9 cellular contexts compared by ENCODE assay signal in genomic region chr5:159097461-159098284, GRCh38. TPM values are rescaled to one million over a fixed set of nuclear protein-coding genes. Genes with fewer than 3 reads are reported as not detected.
DNase-seq lines count a peak whose midpoint lies in the region; ATAC-seq, FAIRE-seq and TF ChIP-seq lines count a peak whose summit lies in the region.
"Had no signal": no experiment of that assay in that cellular context is flagged by ENCODE, and none has a peak within 500 bp of the region (broad histone marks: within the 10 kb centered on the region; RNA-seq: fewer than 3 reads in every experiment).

No MANE protein-coding gene starts in this region.

- TF ChIP-seq CTCF in brain microvascular endothelial cell (IDR thresholded peaks at IDR 0.05; ENCODE audit: low read depth, low read length, missing control alignments): no peak

- no peak overlapping the region for H2BK5ac ChIP-seq in mesenchymal stem cell (ENCODE audit: low read depth, low read length, poor library complexity, severe bottlenecking)

- peak; percentile 46 for DNase-seq in brain microvascular endothelial cell
- DNase-seq in mesenchymal stem cell: peak; percentile 63
- DNase-seq in NCI-H2196 treated with DMSO at 0.1 percent for 48 hours (lab: John Stamatoyannopoulos, UW; ENCODE audit: unreplicated experiment): no peak
- DNase-seq in frontal cortex (ENCODE audit: low spot score in 2 of 2): no peak

- ATAC-seq in HG02571 (IDR thresholded peaks at IDR 0.05; ENCODE audit: unreplicated experiment): no peak
- ATAC-seq in HG02610 (IDR thresholded peaks at IDR 0.05; ENCODE audit: unreplicated experiment): no peak
- ATAC-seq: Panc1 had no signal

- peak overlapping the region; percentile 30 for H4K91ac ChIP-seq in mesenchymal stem cell (ENCODE audit: low read length)

- peak overlapping the region in 1 of 2 experiments; percentile 69 for H3K23ac ChIP-seq in mesenchymal stem cell (ENCODE audit: low read length in 2 of 2)

- peak overlapping the region; percentile 44 for H2BK15ac ChIP-seq in mesenchymal stem cell (ENCODE audit: low read depth, poor library complexity, severe bottlenecking)

- no peak overlapping the region for H2BK120ac ChIP-seq in mesenchymal stem cell (ENCODE audit: low read depth, low read length)

- H3K9ac ChIP-seq in ES-I3 (ENCODE audit: low read depth, low read length): peak overlapping the region; percentile 22; the same call in 1 of the 2 replicates
- no peak overlapping the region for H3K9ac ChIP-seq in HUES6 (ENCODE audit: low read length)
- peak overlapping the region; percentile 98 for H3K9ac ChIP-seq in mesenchymal stem cell (ENCODE audit: low read length)

- FAIRE-seq in frontal cortex (lab: Jason Lieb, UNC): no peak

- no peaks in the 10 kb centered on the region for H3K79me1 ChIP-seq in mesenchymal stem cell (replicated peaks; ENCODE audit: low read length, poor library complexity, severe bottlenecking)

- H3K18ac ChIP-seq in mesenchymal stem cell (ENCODE audit: low read depth in 1 of 2, low read length in 2 of 2): peak overlapping the region; percentile 49 to 81

- H3K9me3 ChIP-seq in ES-I3 (ENCODE audit: control insufficient read depth, insufficient read depth, low read length) (no peaks in the 10 kb centered on the region), HUES6 (ENCODE audit: control insufficient read depth, insufficient read depth, low read depth, low read length) (no peaks in the 10 kb centered on the region), mesenchymal stem cell (ENCODE audit: control insufficient read depth, low read length) (no peaks in the 10 kb centered on the region)

- no peak overlapping the region for H3K14ac ChIP-seq in mesenchymal stem cell (ENCODE audit: low read length in 2 of 2)

- H4K8ac ChIP-seq in mesenchymal stem cell (ENCODE audit: low read length): peak overlapping the region; percentile 4

- H3K27me3 ChIP-seq in HUES6 (ENCODE audit: control insufficient read depth, insufficient read depth, low read length): peaks cover 93% of the 10 kb centered on the region
- no peaks in the 10 kb centered on the region for H3K27me3 ChIP-seq in brain microvascular endothelial cell (replicated peaks)
- peaks cover 0 to 53% of the 10 kb centered on the region in 2 experiments for H3K27me3 ChIP-seq in mesenchymal stem cell (ENCODE audit: control insufficient read depth in 1 of 2, insufficient read depth in 1 of 2, low read length in 2 of 2)

- WGBS in mesenchymal stem cell: 9% methylated on average over 23 of the region's 35 CpGs

- H3K4me2 ChIP-seq in mesenchymal stem cell (ENCODE audit: low read length, poor library complexity, severe bottlenecking): peak overlapping the region; percentile 53

- in situ Hi-C loops in brain microvascular endothelial cell (cut with HindIII; ENCODE audit: low pct_ligation_motif_present, low sequenced_read_pairs): no loop called here

- H2BK12ac ChIP-seq in mesenchymal stem cell (ENCODE audit: low read length in 2 of 2): peak overlapping the region in 1 of 2 experiments; percentile 68

- H2AFZ ChIP-seq in mesenchymal stem cell (ENCODE audit: low read depth, low read length): no peak overlapping the region

- H3K36me3 ChIP-seq in ES-I3 (ENCODE audit: insufficient read depth, low read length): no peaks in the 10 kb centered on the region
- no peaks in the 10 kb centered on the region for H3K36me3 ChIP-seq in HUES6 (ENCODE audit: control insufficient read depth, insufficient read depth, low read length)
- no peaks in the 10 kb centered on the region for H3K36me3 ChIP-seq in brain microvascular endothelial cell (replicated peaks)
- H3K36me3 ChIP-seq in mesenchymal stem cell (ENCODE audit: control insufficient read depth in 1 of 2, insufficient read depth in 2 of 2, low read depth in 1 of 2, low read length in 2 of 2): peaks cover 0 to 7% of the 10 kb centered on the region in 2 experiments

- H3K4me3 ChIP-seq in HUES6 (ENCODE audit: low read depth, low read length) (peak overlapping the region; percentile 22; the same call in 1 of the 2 replicates), brain microvascular endothelial cell (ENCODE audit: low read depth, low read length) (peak overlapping the region; percentile 68), mesenchymal stem cell (ENCODE audit: insufficient read depth in 1 of 2, low read depth in 1 of 2, low read length in 2 of 2) (peak overlapping the region in 1 of 2 experiments; percentile 98)

- peak overlapping the region in 1 of 2 experiments; percentile 17 for H3K4ac ChIP-seq in mesenchymal stem cell (ENCODE audit: low read depth in 1 of 2, low read length in 2 of 2)

- H3K27ac ChIP-seq in HUES6 (ENCODE audit: low read depth, low read length) (no peak overlapping the region), brain microvascular endothelial cell (peak overlapping the region; percentile 86), mesenchymal stem cell (ENCODE audit: low read length, poor library complexity, severe bottlenecking) (no peak overlapping the region)

- H3K4me1 ChIP-seq in ES-I3 (ENCODE audit: insufficient read depth, low read length): peaks cover 18% of the 10 kb centered on the region
- H3K4me1 ChIP-seq in HUES6 (ENCODE audit: control insufficient read depth, insufficient read depth, low read length): peaks cover 27% of the 10 kb centered on the region
- H3K4me1 ChIP-seq in mesenchymal stem cell (ENCODE audit: control insufficient read depth, insufficient read depth, low read depth, low read length): peaks cover 20% of the 10 kb centered on the region

- H2AK5ac ChIP-seq in mesenchymal stem cell (ENCODE audit: low read length, severe bottlenecking): no peak overlapping the region

RNA-seq across cellular contexts. Expression of gene EBF1, which starts 2.0 kb away (rescaled TPM):
- 2.7 TPM for polyA plus RNA-seq in mesenchymal stem cell (2013, experiment 1 of 2)
- 2.5 TPM for polyA plus RNA-seq in mesenchymal stem cell (2013, experiment 2 of 2)
- 6.1 TPM for total RNA-seq in frontal cortex

Comparison
In these comparisons a context has a peak if more than half of its experiments do, and no peak if none do; other contexts are left out.
1. DNase-seq: peak in brain microvascular endothelial cell (single experiment) and mesenchymal stem cell (single experiment); none in NCI-H2196 treated with DMSO at 0.1 percent for 48 hours (single experiment) and frontal cortex (0 of 2).